Comparison of ENCODE assay signal across 8 cellular contexts in the genomic region with DNA sequence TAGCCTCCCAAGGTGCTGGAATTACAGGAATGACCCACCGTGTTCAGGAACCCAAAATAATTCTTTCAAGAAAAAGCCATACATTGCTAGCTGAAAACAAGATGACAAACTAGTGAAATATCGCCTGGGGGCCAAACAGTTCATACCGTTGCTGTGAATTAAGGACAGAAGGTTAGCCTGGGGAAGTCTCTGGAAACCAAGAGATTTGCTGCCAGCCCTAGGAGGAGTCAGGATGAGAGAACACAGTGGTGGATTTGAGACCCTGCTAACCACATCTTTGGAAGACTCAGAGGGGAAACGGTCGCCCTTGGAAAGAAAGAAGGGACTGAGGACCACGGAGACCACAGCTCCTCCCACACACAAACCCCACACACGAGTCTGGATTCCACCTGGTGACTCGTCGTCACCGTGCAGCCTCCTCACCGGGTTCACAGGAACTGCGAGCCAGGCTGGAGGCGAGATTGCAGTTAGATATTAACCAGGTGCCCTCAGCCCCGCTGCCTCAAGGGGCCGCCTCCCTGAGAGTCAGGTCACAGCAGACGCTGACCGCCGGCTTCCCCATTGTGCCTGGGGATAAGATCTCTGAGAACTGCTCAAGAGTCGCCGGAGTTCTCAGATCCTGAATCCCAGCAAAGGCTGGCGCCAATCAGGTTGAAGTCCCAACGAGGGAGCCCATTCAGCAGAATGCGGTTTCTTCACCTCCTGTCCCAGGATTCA. TPM values are rescaled to one million over a fixed set of nuclear protein-coding genes. Genes with fewer than 3 reads are reported as not detected.
DNase-seq lines count a peak whose midpoint lies in the region; ATAC-seq and TF ChIP-seq lines count a peak whose summit lies in the region.
"Not testable (repeated sequence)": the region's sequence is repeated elsewhere in the genome, so short reads cannot be mapped to it uniquely, and the experiment has no call there.

No MANE protein-coding gene starts in this region.

- BruUV-seq in Calu3 (replicated peaks; lab: Mats Ljungman, UMichigan): not testable (repeated sequence)

- peak overlapping the region; percentile 80 for H3K4me3 ChIP-seq in RWPE2 (ENCODE audit: severe bottlenecking)
- peak overlapping the region; percentile 91 for H3K4me3 ChIP-seq in naive thymus-derived CD4-positive, alpha-beta T cell (ENCODE audit: low read length)

- not testable (repeated sequence) for H3K4me1 Mint-ChIP-seq in Calu3 (ENCODE audit: low read depth, unreplicated experiment)
- H3K4me1 Mint-ChIP-seq in activated naive CD8-positive, alpha-beta T cell (ENCODE audit: low read depth): peaks cover 20% of the 10 kb centered on the region
- H3K4me1 Mint-ChIP-seq in naive thymus-derived CD4-positive, alpha-beta T cell: peaks cover 5 to 34% (median 20%) of the 10 kb centered on the region in 7 donors
- H3K4me1 Mint-ChIP-seq in stimulated activated naive B cell treated with anti-CD40 and anti-IgM and Interleukin-4, amounts not matched to agents 10 μg/mL and 1 μg/mL and 100 μg/mL, for 72 hours: peaks cover 16 to 49% of the 10 kb centered on the region in 2 donors

- peak overlapping the region; percentile 69 for H3K27ac ChIP-seq in RWPE2 (ENCODE audit: poor library complexity, severe bottlenecking)
- peak overlapping the region; percentile 59 for H3K27ac ChIP-seq in naive thymus-derived CD4-positive, alpha-beta T cell (ENCODE audit: low read depth, low read length)

- H3K27me3 ChIP-seq in RWPE2 (ENCODE audit: insufficient read depth, poor library complexity, severe bottlenecking); naive thymus-derived CD4-positive, alpha-beta T cell (ENCODE audit: control insufficient read depth in 2 of 2, insufficient read depth in 2 of 2, low read length in 2 of 2): not testable (repeated sequence)

- H3K9me3 Mint-ChIP-seq in Calu3 (ENCODE audit: low read depth, unreplicated experiment); activated naive CD8-positive, alpha-beta T cell (ENCODE audit: low read depth); stimulated activated naive B cell treated with anti-CD40 and anti-IgM and Interleukin-4, amounts not matched to agents 10 μg/mL and 1 μg/mL and 100 μg/mL, for 72 hours: not testable (repeated sequence)
- peaks cover 0 to 26% (median 5%) of the 10 kb centered on the region in 11 donors for H3K9me3 Mint-ChIP-seq in naive thymus-derived CD4-positive, alpha-beta T cell

- POLR2A ChIA-PET in naive thymus-derived CD4-positive, alpha-beta T cell (lab: Charles Lee): interaction anchor here (0.6 to 1.5 kb wide), 4 partner anchors 44 to 1309 kb away, joined by 3 read pairs; partner anchors contain the start of genes ZNF136 and ZNF564

- H3K4me3 Mint-ChIP-seq in Calu3 (ENCODE audit: low read depth, unreplicated experiment): peak overlapping the region; percentile 87
- H3K4me3 Mint-ChIP-seq in activated naive CD8-positive, alpha-beta T cell: peak overlapping the region; percentile 88
- H3K4me3 Mint-ChIP-seq in naive thymus-derived CD4-positive, alpha-beta T cell: peak overlapping the region; percentile 85 to 96 (median 94)
- peak overlapping the region; percentile 95 to 99 for H3K4me3 Mint-ChIP-seq in stimulated activated naive B cell treated with anti-CD40 and anti-IgM and Interleukin-4, amounts not matched to agents 10 μg/mL and 1 μg/mL and 100 μg/mL, for 72 hours

- H3K27ac Mint-ChIP-seq in Calu3 (ENCODE audit: unreplicated experiment): peak overlapping the region; percentile 67
- H3K27ac Mint-ChIP-seq in activated naive CD8-positive, alpha-beta T cell: peak overlapping the region; percentile 50
- H3K27ac Mint-ChIP-seq in naive thymus-derived CD4-positive, alpha-beta T cell: peak overlapping the region in 8 of 9 donors; percentile 14 to 82 (median 58)
- H3K27ac Mint-ChIP-seq in stimulated activated naive B cell treated with anti-CD40 and anti-IgM and Interleukin-4, amounts not matched to agents 10 μg/mL and 1 μg/mL and 100 μg/mL, for 72 hours: peak overlapping the region; percentile 94

- H3K27me3 Mint-ChIP-seq in Calu3 (ENCODE audit: unreplicated experiment); activated naive CD8-positive, alpha-beta T cell; naive thymus-derived CD4-positive, alpha-beta T cell; stimulated activated naive B cell treated with anti-CD40 and anti-IgM and Interleukin-4, amounts not matched to agents 10 μg/mL and 1 μg/mL and 100 μg/mL, for 72 hours: not testable (repeated sequence)

- peaks cover 32% of the 10 kb centered on the region for H3K36me3 Mint-ChIP-seq in Calu3 (ENCODE audit: insufficient read depth, unreplicated experiment)
- not testable (repeated sequence) for H3K36me3 Mint-ChIP-seq in activated naive CD8-positive, alpha-beta T cell
- peaks cover 5 to 33% (median 19%) of the 10 kb centered on the region in 5 donors for H3K36me3 Mint-ChIP-seq in naive thymus-derived CD4-positive, alpha-beta T cell
- peaks cover 22% of the 10 kb centered on the region in 2 donors for H3K36me3 Mint-ChIP-seq in stimulated activated naive B cell treated with anti-CD40 and anti-IgM and Interleukin-4, amounts not matched to agents 10 μg/mL and 1 μg/mL and 100 μg/mL, for 72 hours

- intact Hi-C loops in Calu3 (cut with micrococcal nuclease; ENCODE audit: unreplicated experiment): not testable (repeated sequence)
- intact Hi-C loops in naive thymus-derived CD4-positive, alpha-beta T cell (cut with micrococcal nuclease): loop anchor here (2.0 kb wide), 3 partner anchors 41 to 151 kb away; partner anchors contain the start of genes ZNF443 (in 2 of the 2), ZNF563 (in 1 of the 2) and ZNF564 (in 1 of the 2)

- H3K36me3 ChIP-seq in RWPE2 (ENCODE audit: low read depth); naive thymus-derived CD4-positive, alpha-beta T cell (ENCODE audit: control insufficient read depth in 2 of 3, insufficient read depth in 3 of 3, low read length in 3 of 3): not testable (repeated sequence)

- not testable (repeated sequence) for H3K9me3 ChIP-seq in RWPE2 (ENCODE audit: severe bottlenecking); naive thymus-derived CD4-positive, alpha-beta T cell (ENCODE audit: control insufficient read depth in 2 of 3, low read length in 3 of 3)

- CTCF ChIA-PET in Calu3 (lab: Charles Lee): interaction anchor here (0.6 kb wide), 1 partner anchor 107 kb away, joined by 4 read pairs; no protein-coding TSS in a partner anchor
- CTCF ChIA-PET in naive thymus-derived CD4-positive, alpha-beta T cell (lab: Charles Lee): not testable (repeated sequence)

- not testable (repeated sequence) for H3K4me1 ChIP-seq in RWPE2 (ENCODE audit: insufficient read depth, poor library complexity, severe bottlenecking); naive thymus-derived CD4-positive, alpha-beta T cell (ENCODE audit: control insufficient read depth in 2 of 2, insufficient read depth in 2 of 2, low read length in 2 of 2)

- ATAC-seq in GM21526 (IDR thresholded peaks at IDR 0.05; ENCODE audit: low FRiP score, unreplicated experiment): peak; percentile 24
- peak; percentile 21 for ATAC-seq in HG03521 (IDR thresholded peaks at IDR 0.05; ENCODE audit: unreplicated experiment)
- ATAC-seq in RWPE2 (ENCODE audit: low read depth): peak; percentile 21
- peak; percentile 38 for ATAC-seq in naive thymus-derived CD4-positive, alpha-beta T cell
- peak; percentile 67 for ATAC-seq in stimulated activated naive B cell treated with anti-CD40 and anti-IgM and Interleukin-4, amounts not matched to agents 10 μg/mL and 1 μg/mL and 100 μg/mL, for 72 hours (replicated peaks)

- TF ChIP-seq CTCF in Calu3 (IDR thresholded peaks at IDR 0.05; ENCODE audit: unreplicated experiment); RWPE2 (IDR thresholded peaks at IDR 0.05; ENCODE audit: poor library complexity, severe bottlenecking): not testable (repeated sequence)

- DNase-seq in Calu3 (peak; percentile 50), glomerular visceral epithelial cell (ENCODE audit: extremely low spot score) (peak; percentile 59)
- DNase-seq in RWPE2 (ENCODE audit: low spot score): not testable (repeated sequence)
- peak in 6 of 9 donors; percentile 0 to 50 (median 10) for DNase-seq in naive thymus-derived CD4-positive, alpha-beta T cell
- peak; percentile 74 for DNase-seq in stimulated activated naive B cell treated with anti-CD40 and anti-IgM and Interleukin-4, amounts not matched to agents 10 μg/mL and 1 μg/mL and 100 μg/mL, for 72 hours

RNA-seq across cellular contexts. Expression of gene ZNF799, which starts 1.0 kb away (rescaled TPM):
- total RNA-seq in Calu3 (2022): 5.1 and 7.4 TPM in 2 replicates
- 1 to 10 TPM; 1.7 to 9.9 (median 4.4) TPM for total RNA-seq in naive thymus-derived CD4-positive, alpha-beta T cell
- 1 to 10 TPM; 4.3 to 8.0 TPM for polyA plus RNA-seq in naive thymus-derived CD4-positive, alpha-beta T cell

RNA-seq across cellular contexts. Expression of gene ZNF442, which starts 34.6 kb away (rescaled TPM):
- 1.3 and 1.4 TPM in 2 replicates for total RNA-seq in Calu3 (2022)
- total RNA-seq in naive thymus-derived CD4-positive, alpha-beta T cell: 1 to 10 TPM in 2 of 5 experiments, under 1 TPM in 3; 0.44 to 6.0 (median 0.58) TPM
- 1 to 10 TPM; 1.1 TPM for polyA plus RNA-seq in naive thymus-derived CD4-positive, alpha-beta T cell

RNA-seq across cellular contexts. Expression of gene ZNF443, which starts 40.8 kb away (rescaled TPM):
- total RNA-seq in Calu3 (2022): 7.5 and 8.6 TPM in 2 replicates
- total RNA-seq in naive thymus-derived CD4-positive, alpha-beta T cell: 1 to 10 TPM; 3.0 to 9.1 (median 4.1) TPM
- 1 to 10 TPM; 1.6 to 3.9 TPM for polyA plus RNA-seq in naive thymus-derived CD4-positive, alpha-beta T cell
